ENCODE assay signal across 17 cellular contexts in genomic region chr4:139647184-139647583, GRCh38.
"Had no signal": no experiment of that assay in that cellular context is flagged by ENCODE, and none has a peak within 500 bp of the region (broad histone marks: within the 10 kb centered on the region; RNA-seq: fewer than 3 reads in every experiment).

No MANE protein-coding gene starts in this region.

- H3K27ac ChIP-seq: brain microvascular endothelial cell, coronary artery, left ventricle myocardium inferior, spleen had no signal

- DNase-seq: activated B cell treated with CpG ODN at 0.5 μM for 24 hours; activated CD4-positive, alpha-beta T cell treated with anti-CD3 and anti-CD28 coated beads for 4 hours; activated CD8-positive, alpha-beta memory T cell treated with anti-CD3 and anti-CD28 coated beads, Interleukin-2, amount 50 U/mL, for 4 hours; activated effector memory CD4-positive, alpha-beta T cell treated with anti-CD3 and anti-CD28 coated beads, Interleukin-2, amount 50 U/mL, for 16 hours; activated naive CD4-positive, alpha-beta T cell treated with anti-CD3 and anti-CD28 coated beads, Interleukin-2, amount 50 U/mL, for 16 hours; activated T-cell treated with anti-CD3 and anti-CD28 coated beads, Interleukin-2, amount 50 U/mL, for 48 hours; aorta; brain microvascular endothelial cell; immature natural killer cell; kidney glomerular epithelial cell; left ventricle myocardium inferior; nephron progenitor cell; occipital lobe; posterior cingulate gyrus; spleen; stimulated activated naive B cell treated with anti-CD40 and anti-IgM and Interleukin-4, amounts not matched to agents 10 μg/mL and 1 μg/mL and 100 μg/mL, for 72 hours had no signal

- H3K27me3 ChIP-seq: brain microvascular endothelial cell, spleen had no signal

- H3K4me3 ChIP-seq: coronary artery, left ventricle myocardium inferior, spleen had no signal
